In the genomic region with DNA sequence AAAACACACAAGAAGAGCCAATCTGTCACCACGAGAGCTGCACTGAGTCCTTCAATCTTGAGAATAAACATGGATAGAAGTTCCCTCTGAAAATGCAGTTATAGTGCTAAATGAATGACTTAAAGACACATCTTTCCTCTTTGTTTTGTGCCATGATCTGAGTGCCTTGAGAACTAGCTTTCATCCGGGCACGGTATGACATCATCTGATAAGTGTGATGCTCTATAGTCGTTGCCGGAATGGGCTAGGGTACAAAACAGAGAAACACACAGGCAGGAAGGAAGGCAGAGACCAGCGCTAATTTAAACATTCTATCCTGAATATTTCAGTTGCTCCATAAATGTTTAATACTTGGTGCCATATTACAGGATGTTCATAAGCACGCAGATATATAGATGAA, we compare ENCODE assay signal across 17 cellular contexts.
"Had no signal": no experiment of that assay in that cellular context is flagged by ENCODE, and none has a peak within 500 bp of the region (broad histone marks: within the 10 kb centered on the region; RNA-seq: fewer than 3 reads in every experiment).

No MANE protein-coding gene starts in this region.

- H3K9me3 Mint-ChIP-seq: dendritic cell treated with granulocyte-macrophage colony-stimulating factor and Interleukin-4, amounts not matched to agents 40 ng/mL and 50 ng/mL, for 4 days; memory B cell; neural crest cell had no signal

- H3K4me1 ChIP-seq: lower lobe of right lung had no signal

- H3K4me3 ChIP-seq: hepatocyte, left ventricle myocardium inferior, lower lobe of right lung had no signal

- ATAC-seq: foreskin keratinocyte, left cardiac atrium, lower lobe of right lung had no signal

- H3K9me3 ChIP-seq: left ventricle myocardium inferior, lower lobe of right lung had no signal

- H3K27ac ChIP-seq: foreskin keratinocyte, hepatocyte, lower lobe of right lung had no signal

- H3K36me3 ChIP-seq: left ventricle myocardium inferior, lower lobe of right lung had no signal

- H3K27me3 Mint-ChIP-seq: memory B cell had no signal

- H3K27ac Mint-ChIP-seq: dendritic cell treated with granulocyte-macrophage colony-stimulating factor and Interleukin-4, amounts not matched to agents 40 ng/mL and 50 ng/mL, for 4 days; memory B cell; mesothelial cell of epicardium had no signal

- H3K27me3 ChIP-seq: foreskin keratinocyte, hepatocyte had no signal

- H3K4me1 Mint-ChIP-seq: memory B cell had no signal

- H3K4me3 Mint-ChIP-seq: dendritic cell treated with granulocyte-macrophage colony-stimulating factor and Interleukin-4, amounts not matched to agents 40 ng/mL and 50 ng/mL, for 4 days; memory B cell; mesothelial cell of epicardium; neural crest cell had no signal

- H3K36me3 Mint-ChIP-seq: memory B cell, mesothelial cell of epicardium had no signal

- DNase-seq: erythroblast; foreskin keratinocyte; head of caudate nucleus; kidney; left cardiac atrium; left ventricle myocardium inferior; lower lobe of right lung; posterior cingulate gyrus; small intestine; stimulated activated CD4-positive, alpha-beta T cell treated with anti-CD3 and anti-CD28 coated beads, Interleukin-12 subunit alpha, Interleukin-12 subunit beta, amount 100 ng/mL, for 4 hours; stimulated activated naive CD4-positive, alpha-beta T cell treated with Interleukin-2 at 50 U/mL for 16 hours; trophoblast cell had no signal
